In genomic region chr2:43226955-43227829, GRCh38 we compare ENCODE assay signal across 8 cellular contexts. TPM values are rescaled to one million over a fixed set of nuclear protein-coding genes. Genes with fewer than 3 reads are reported as not detected.
DNase-seq lines count a peak whose midpoint lies in the region; ATAC-seq and TF ChIP-seq lines count a peak whose summit lies in the region.

No MANE protein-coding gene starts in this region.

- H3K36me3 Mint-ChIP-seq in activated B cell treated with CpG ODN at 0.5 μM for 24 hours (ENCODE audit: low read depth) = peaks cover 47% of the 10 kb centered on the region

- peak overlapping the region; percentile 95 for H3K4me3 Mint-ChIP-seq in activated B cell treated with CpG ODN at 0.5 μM for 24 hours

- no peaks in the 10 kb centered on the region for H3K9me3 Mint-ChIP-seq in activated B cell treated with CpG ODN at 0.5 μM for 24 hours

- peak; percentile 17 for ATAC-seq in HG02588 (IDR thresholded peaks at IDR 0.05; ENCODE audit: unreplicated experiment)
- ATAC-seq in activated B cell treated with CpG ODN at 0.5 μM for 24 hours (ENCODE audit: low read depth) = peak; percentile 29
- ATAC-seq in HG03342 (IDR thresholded peaks at IDR 0.05; ENCODE audit: unreplicated experiment) = no peak

- H3K27me3 Mint-ChIP-seq in activated B cell treated with CpG ODN at 0.5 μM for 24 hours = peaks cover 2% of the 10 kb centered on the region

- TF ChIP-seq CTCF in activated B cell treated with CpG ODN at 0.5 μM for 24 hours (IDR thresholded peaks at IDR 0.05) = no peak

- H3K27ac Mint-ChIP-seq in activated B cell treated with CpG ODN at 0.5 μM for 24 hours = peak overlapping the region; percentile 94

- POLR2A ChIA-PET in activated B cell treated with CpG ODN at 0.5 μM for 24 hours (lab: Charles Lee) = interaction anchor here (0.6 to 13.9 kb wide), 27 partner anchors 10 to 417 kb away, joined by 3 to 561 read pairs (median 6); no protein-coding TSS in a partner anchor

- peaks cover 50% of the 10 kb centered on the region for H3K4me1 Mint-ChIP-seq in activated B cell treated with CpG ODN at 0.5 μM for 24 hours

- CTCF ChIA-PET in activated B cell treated with CpG ODN at 0.5 μM for 24 hours (lab: Charles Lee) = interaction anchor here (0.7 to 12.6 kb wide), 11 partner anchors 8 to 281 kb away, joined by 3 to 336 read pairs (median 30); no protein-coding TSS in a partner anchor

- intact Hi-C loops in activated B cell treated with CpG ODN at 0.5 μM for 24 hours (cut with micrococcal nuclease) = loop anchor here (1.0 to 2.0 kb wide), 9 partner anchors 9 to 416 kb away; partner anchors contain the start of genes PLEKHH2 and THADA

- DNase-seq in GDM1 (lab: John Stamatoyannopoulos, UW) = peak; percentile 67
- DNase-seq in NCI-H2107 (lab: John Stamatoyannopoulos, UW) = peak; percentile 36
- peak; percentile 74 for DNase-seq in activated B cell treated with CpG ODN at 0.5 μM for 24 hours
- peak; percentile 49 for DNase-seq in central memory CD4-positive, alpha-beta T cell
- peak; percentile 95 for DNase-seq in islet precursor cell
- DNase-seq in stimulated activated CD4-positive, alpha-beta T cell treated with anti-CD3 and anti-CD28 coated beads, Interleukin-12 subunit alpha, Interleukin-12 subunit beta, amount 100 ng/mL, for 4 hours = peak; percentile 73

RNA-seq across cellular contexts. Expression of gene ZFP36L2, which starts 0.8 kb away (rescaled TPM):
- 56.7 and 62.1 TPM in 2 replicates for total RNA-seq in activated B cell treated with CpG ODN at 0.5 μM for 24 hours

Comparison
In these comparisons a context has a peak if more than half of its experiments do, and no peak if none do; other contexts are left out.
1. DNase-seq: peak in every context shown above with its lines; median percentile 95 in islet precursor cell; 74 in activated B cell treated with CpG ODN at 0.5 μM for 24 hours; 73 in stimulated activated CD4-positive, alpha-beta T cell treated with anti-CD3 and anti-CD28 coated beads, Interleukin-12 subunit alpha, Interleukin-12 subunit beta, amount 100 ng/mL, for 4 hours; 67 in GDM1; 49 in central memory CD4-positive, alpha-beta T cell; 36 in NCI-H2107.